8 cellular contexts compared by ENCODE assay signal in the genomic region with DNA sequence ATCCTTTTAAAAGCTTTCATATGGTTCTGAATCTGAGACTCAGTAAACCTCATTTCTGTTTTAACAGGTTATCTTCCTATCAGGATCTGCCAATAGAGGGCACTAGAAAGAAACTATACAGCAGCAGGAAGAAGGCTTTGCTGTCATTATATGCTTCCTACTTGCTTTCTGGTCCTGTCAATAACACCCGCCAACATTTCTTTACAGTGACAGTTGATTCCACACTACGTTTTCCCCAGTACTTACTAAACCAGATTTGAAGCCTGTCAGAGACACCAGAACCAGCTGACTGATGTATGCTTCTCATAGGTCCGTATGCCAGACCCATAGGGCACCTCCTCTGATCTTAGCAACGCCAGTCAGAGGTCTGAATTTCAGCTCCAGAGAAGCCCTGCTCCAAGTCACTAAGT.
DNase-seq lines count a peak whose midpoint lies in the region; ATAC-seq and TF ChIP-seq lines count a peak whose summit lies in the region.

No MANE protein-coding gene starts in this region.

- H3K27ac ChIP-seq in breast epithelium (no peak overlapping the region), transverse colon (no peak overlapping the region)

- H3K27me3 ChIP-seq in breast epithelium (no peaks in the 10 kb centered on the region), transverse colon (no peaks in the 10 kb centered on the region)

- TF ChIP-seq POLR2A in breast epithelium (IDR thresholded peaks at IDR 0.05): no peak
- TF ChIP-seq POLR2A in transverse colon (IDR thresholded peaks at IDR 0.05): no peak

- in situ Hi-C loops in transverse colon (cut with MboI; ENCODE audit: low pct_ligation_motif_present in 1 of 4, low pct_unique_long_range_greater_than_20kb in 1 of 4, low sequenced_read_pairs in 3 of 4): no loop called here

- TF ChIP-seq CTCF in breast epithelium (IDR thresholded peaks at IDR 0.05) (peak in 2 of 3 donors; percentile 25 to 47), transverse colon (IDR thresholded peaks at IDR 0.05) (peak; percentile 24 to 56 (median 37))

- H3K9me3 ChIP-seq in breast epithelium: no peaks in the 10 kb centered on the region
- H3K9me3 ChIP-seq in transverse colon: no peaks in the 10 kb centered on the region

- H3K36me3 ChIP-seq in breast epithelium (no peaks in the 10 kb centered on the region), transverse colon (no peaks in the 10 kb centered on the region)

- no peaks in the 10 kb centered on the region for H3K4me1 ChIP-seq in breast epithelium
- peaks cover 0 to 3% (median 0%) of the 10 kb centered on the region in 4 donors for H3K4me1 ChIP-seq in transverse colon

- WGBS in transverse colon (ENCODE audit: low coverage in 1 of 2), 2 donors: 18 to 21% methylated on average over 3 to 4 of the region's 4 CpGs

- DNase-seq in D341Med (ENCODE audit: low spot score) (peak; percentile 37), NCI-H748 treated with DMSO at 0.1 percent for 48 hours (lab: John Stamatoyannopoulos, UW) (peak; percentile 66), breast epithelium (ENCODE audit: low spot score in 2 of 2) (no peak), left lobe of liver (ENCODE audit: low spot score) (no peak), transverse colon (no peak), GM19240 (ENCODE audit: insufficient read length, low spot score) (no peak)

- TF ChIP-seq EP300 in transverse colon (IDR thresholded peaks at IDR 0.05; ENCODE audit: low read depth): no peak

- H3K4me3 ChIP-seq in breast epithelium (peak overlapping the region in 2 of 3 donors; percentile 17 to 34), transverse colon (peak overlapping the region in 1 of 4 donors; percentile 29)

- peak; percentile 72 for ATAC-seq in GM19452 (IDR thresholded peaks at IDR 0.05; ENCODE audit: unreplicated experiment)
- peak; percentile 77 for ATAC-seq in HG03457 (IDR thresholded peaks at IDR 0.05; ENCODE audit: unreplicated experiment)
- ATAC-seq in left lobe of liver: peak; percentile 94

- intact Hi-C loops in breast epithelium (cut with DNase I; ENCODE audit: low total_unique reads) (no loop called here), transverse colon (cut with DNase I; ENCODE audit: low total_unique reads) (no loop called here)

Comparison
In these comparisons a context has a peak if more than half of its experiments do, and no peak if none do; other contexts are left out.
1. DNase-seq: peak in D341Med (single experiment) and NCI-H748 treated with DMSO at 0.1 percent for 48 hours (single experiment); none in breast epithelium (0 of 2), left lobe of liver (single experiment), transverse colon (single experiment) and GM19240 (single experiment).
2. Peak in every context shown above with its lines, with median percentiles within 50 percentile points of each other: ATAC-seq.